28 cellular contexts compared by ENCODE assay signal in genomic region chr9:82090041-82090440, GRCh38.
"Had no signal": no experiment of that assay in that cellular context is flagged by ENCODE, and none has a peak within 500 bp of the region (broad histone marks: within the 10 kb centered on the region; RNA-seq: fewer than 3 reads in every experiment).

No MANE protein-coding gene starts in this region.

- H3K4me3 Mint-ChIP-seq: activated CD8-positive, alpha-beta T cell treated with anti-CD3 and anti-CD28 coated beads, Interleukin-2, amount 10 ng/mL, durations not matched to agents 7 days and 5 days; activated naive CD4-positive, alpha-beta T cell treated with anti-CD3 and anti-CD28 coated beads, Interleukin-2, amount 50 U/mL, for 24 hours; central memory CD8-positive, alpha-beta T cell; T-helper 1 cell treated with Interleukin-12 subunit alpha and Interleukin-12 subunit beta and Interleukin-4 antibody, amounts not matched to agents 30 μg/mL and 1 μg/mL, for 36 hours; WTC11 had no signal

- H3K27ac Mint-ChIP-seq: activated CD8-positive, alpha-beta T cell treated with anti-CD3 and anti-CD28 coated beads, Interleukin-2, amount 10 ng/mL, durations not matched to agents 7 days and 5 days; activated naive CD4-positive, alpha-beta T cell treated with anti-CD3 and anti-CD28 coated beads, Interleukin-2, amount 50 U/mL, for 24 hours; T-helper 1 cell treated with Interleukin-12 subunit alpha and Interleukin-12 subunit beta and Interleukin-4 antibody, amounts not matched to agents 30 μg/mL and 1 μg/mL, for 36 hours; WTC11 had no signal

- H3K4me3 ChIP-seq: K562 had no signal

- H3K36me3 Mint-ChIP-seq: activated naive CD4-positive, alpha-beta T cell treated with anti-CD3 and anti-CD28 coated beads, Interleukin-2, amount 50 U/mL, for 24 hours; WTC11 had no signal

- ATAC-seq: activated CD8-positive, alpha-beta T cell treated with anti-CD3 and anti-CD28 coated beads, Interleukin-2, amount 10 ng/mL, durations not matched to agents 7 days and 5 days; K562; PC-3; WTC11 had no signal

- H3K4me1 Mint-ChIP-seq: activated naive CD4-positive, alpha-beta T cell treated with anti-CD3 and anti-CD28 coated beads, Interleukin-2, amount 50 U/mL, for 24 hours; central memory CD8-positive, alpha-beta T cell; WTC11 had no signal

- H3K27me3 Mint-ChIP-seq: activated naive CD4-positive, alpha-beta T cell treated with anti-CD3 and anti-CD28 coated beads, Interleukin-2, amount 50 U/mL, for 24 hours; central memory CD8-positive, alpha-beta T cell had no signal

- DNase-seq: activated CD4-positive, alpha-beta T cell treated with anti-CD3 and anti-CD28 coated beads for 48 hours; activated CD4-positive, alpha-beta T cell treated with anti-CD3 and anti-CD28 coated beads, Interleukin-2, amount 50 U/mL, for 4 hours; activated CD4-positive, CD25-positive, alpha-beta regulatory T cell treated with anti-CD3 and anti-CD28 coated beads, Interleukin-2, amount 50 U/mL, for 72 hours; activated CD8-positive, alpha-beta memory T cell treated with anti-CD3 and anti-CD28 coated beads, Interleukin-2, amount 50 U/mL, for 48 hours; activated CD8-positive, alpha-beta T cell treated with anti-CD3 and anti-CD28 coated beads, Interleukin-2, amount 10 ng/mL, durations not matched to agents 7 days and 5 days; activated effector memory CD4-positive, alpha-beta T cell treated with Interleukin-2 at 50 U/mL for 16 hours; activated naive CD4-positive, alpha-beta T cell; activated T-cell treated with anti-CD3 and anti-CD28 coated beads, Interleukin-2, amount 50 U/mL, for 1 hour; aorta; cortex of kidney; Karpas-422; MM.1S; NCI-H1105; NCI-H1694; NCI-H2029; NCI-H2171; NCI-H345; NCI-H510A; NCI-H774; NK-92 treated with Interleukin-12 subunit alpha and Interleukin-12 subunit beta, amount 100 ng/mL, for 24 hours; PC-3; SHP77 treated with DMSO at 0.1 percent for 48 hours; T-helper 9 cell had no signal
